Comparison of ENCODE assay signal across 25 cellular contexts in genomic region chr6:15714658-15715057, GRCh38. TPM values are rescaled to one million over a fixed set of nuclear protein-coding genes. Genes with fewer than 3 reads are reported as not detected.
DNase-seq lines count a peak whose midpoint lies in the region; ATAC-seq and TF ChIP-seq lines count a peak whose summit lies in the region.
"Had no signal": no experiment of that assay in that cellular context is flagged by ENCODE, and none has a peak within 500 bp of the region (broad histone marks: within the 10 kb centered on the region; RNA-seq: fewer than 3 reads in every experiment).

No MANE protein-coding gene starts in this region.

- peaks cover 6% of the 10 kb centered on the region for H3K9me3 Mint-ChIP-seq in activated CD4-positive, alpha-beta T cell treated with anti-CD3 and anti-CD28 coated beads, Interleukin-2, amount 10 ng/mL, durations not matched to agents 24 days and 14 days
- H3K9me3 Mint-ChIP-seq in activated naive CD4-positive, alpha-beta T cell treated with anti-CD3 and anti-CD28 coated beads, Interleukin-2, amount 50 U/mL, for 24 hours = peaks cover 4% of the 10 kb centered on the region
- peaks cover 4% of the 10 kb centered on the region for H3K9me3 Mint-ChIP-seq in activated naive CD4-positive, alpha-beta T cell treated with anti-CD3 and anti-CD28 coated beads, Interleukin-2, amount 10 ng/mL, durations not matched to agents 7 days and 5 days
- H3K9me3 Mint-ChIP-seq in activated naive CD8-positive, alpha-beta T cell treated with anti-CD3 and anti-CD28 coated beads for 36 hours = peaks cover 11% of the 10 kb centered on the region
- peaks cover 17% of the 10 kb centered on the region for H3K9me3 Mint-ChIP-seq in GM23338

- H3K27ac Mint-ChIP-seq in activated CD4-positive, alpha-beta T cell treated with anti-CD3 and anti-CD28 coated beads, Interleukin-2, amount 10 ng/mL, durations not matched to agents 24 days and 14 days = peak overlapping the region; percentile 75
- H3K27ac Mint-ChIP-seq in activated naive CD4-positive, alpha-beta T cell treated with anti-CD3 and anti-CD28 coated beads, Interleukin-2, amount 50 U/mL, for 24 hours = peak overlapping the region; percentile 20
- H3K27ac Mint-ChIP-seq in activated naive CD4-positive, alpha-beta T cell treated with anti-CD3 and anti-CD28 coated beads, Interleukin-2, amount 10 ng/mL, durations not matched to agents 7 days and 5 days = no peak overlapping the region
- H3K27ac Mint-ChIP-seq in activated naive CD8-positive, alpha-beta T cell treated with anti-CD3 and anti-CD28 coated beads for 36 hours = peak overlapping the region; percentile 75
- no peak overlapping the region for H3K27ac Mint-ChIP-seq in GM23338
- H3K27ac Mint-ChIP-seq: CD4-positive, alpha-beta memory T cell had no signal

- H3K4me1 Mint-ChIP-seq in activated CD4-positive, alpha-beta T cell treated with anti-CD3 and anti-CD28 coated beads, Interleukin-2, amount 10 ng/mL, durations not matched to agents 24 days and 14 days = peaks cover 9% of the 10 kb centered on the region
- H3K4me1 Mint-ChIP-seq in activated naive CD4-positive, alpha-beta T cell treated with anti-CD3 and anti-CD28 coated beads, Interleukin-2, amount 50 U/mL, for 24 hours = peaks cover 12% of the 10 kb centered on the region
- H3K4me1 Mint-ChIP-seq in activated naive CD4-positive, alpha-beta T cell treated with anti-CD3 and anti-CD28 coated beads, Interleukin-2, amount 10 ng/mL, durations not matched to agents 7 days and 5 days = no peaks in the 10 kb centered on the region
- H3K4me1 Mint-ChIP-seq in activated naive CD8-positive, alpha-beta T cell treated with anti-CD3 and anti-CD28 coated beads for 36 hours = peaks cover 12% of the 10 kb centered on the region
- H3K4me1 Mint-ChIP-seq in GM23338 = 0 out of 3 replicates have a peak, but pooled peaks cover 2% of the 10 kb centered on the region
- H3K4me1 Mint-ChIP-seq: CD4-positive, alpha-beta memory T cell had no signal

- no peaks in the 10 kb centered on the region for H3K4me1 ChIP-seq in smooth muscle cell (ENCODE audit: low read depth)
- no peaks in the 10 kb centered on the region for H3K4me1 ChIP-seq in GM23338 (ENCODE audit: insufficient read depth)
- H3K4me1 ChIP-seq: Caco-2 had no signal

- H3K9me3 ChIP-seq in smooth muscle cell (replicated peaks; ENCODE audit: low read depth) = no peaks in the 10 kb centered on the region
- H3K9me3 ChIP-seq: Caco-2, HAP-1 had no signal

- no peak overlapping the region for H3K9ac ChIP-seq in smooth muscle cell (ENCODE audit: low read depth)
- H3K9ac ChIP-seq: BLaER1 treated with 17β-estradiol and CSF1 and Interleukin-3, amounts not matched to agents 10 nM and 100 nM; GM23248 had no signal

- H3K9me2 ChIP-seq in GM23338 (ENCODE audit: insufficient read depth) = peaks cover 15% of the 10 kb centered on the region; the same call in 1 of the 2 replicates

- WGBS in smooth muscle cell (ENCODE audit: low lambda C conversion rate) = 90% methylated on average over 2 of the region's 2 CpGs

- H3K27me3 ChIP-seq in smooth muscle cell (ENCODE audit: low read depth) = no peaks in the 10 kb centered on the region
- no peaks in the 10 kb centered on the region for H3K27me3 ChIP-seq in GM23338 (ENCODE audit: insufficient read depth)
- H3K27me3 ChIP-seq: BLaER1 treated with 17β-estradiol and CSF1 and Interleukin-3, amounts not matched to agents 10 nM and 100 nM had no signal

- ATAC-seq in GM23338 = no peak
- ATAC-seq: Panc1 had no signal

- H3K79me2 ChIP-seq in smooth muscle cell (ENCODE audit: low read depth) (no peaks in the 10 kb centered on the region), GM23338 (replicated peaks; ENCODE audit: insufficient read depth) (no peaks in the 10 kb centered on the region)

- TF ChIP-seq CTCF in smooth muscle cell (IDR thresholded peaks at IDR 0.05; ENCODE audit: borderline replicate concordance, insufficient read depth, poor library complexity, severe bottlenecking) (no peak), GM23338 (conservative IDR thresholded peaks at IDR 0.05; ENCODE audit: low read depth in 2 of 2) (no peak)

- H3K4me2 ChIP-seq in smooth muscle cell (no peak overlapping the region), GM23338 (no peak overlapping the region)
- H3K4me2 ChIP-seq: BLaER1 treated with 17β-estradiol and CSF1 and Interleukin-3, amounts not matched to agents 10 nM and 100 nM had no signal

- H3K36me3 Mint-ChIP-seq in activated CD4-positive, alpha-beta T cell treated with anti-CD3 and anti-CD28 coated beads, Interleukin-2, amount 10 ng/mL, durations not matched to agents 24 days and 14 days (ENCODE audit: low read depth) = no peaks in the 10 kb centered on the region
- H3K36me3 Mint-ChIP-seq in activated naive CD4-positive, alpha-beta T cell treated with anti-CD3 and anti-CD28 coated beads, Interleukin-2, amount 50 U/mL, for 24 hours = peaks cover 4% of the 10 kb centered on the region
- no peaks in the 10 kb centered on the region for H3K36me3 Mint-ChIP-seq in activated naive CD4-positive, alpha-beta T cell treated with anti-CD3 and anti-CD28 coated beads, Interleukin-2, amount 10 ng/mL, durations not matched to agents 7 days and 5 days
- peaks cover 4% of the 10 kb centered on the region for H3K36me3 Mint-ChIP-seq in activated naive CD8-positive, alpha-beta T cell treated with anti-CD3 and anti-CD28 coated beads for 36 hours
- no peaks in the 10 kb centered on the region for H3K36me3 Mint-ChIP-seq in GM23338 (ENCODE audit: low read depth)
- H3K36me3 Mint-ChIP-seq: CD4-positive, alpha-beta memory T cell had no signal

- H3K4me3 ChIP-seq in smooth muscle cell (no peak overlapping the region), GM23338 (no peak overlapping the region)
- H3K4me3 ChIP-seq: BLaER1 treated with 17β-estradiol and CSF1 and Interleukin-3, amounts not matched to agents 10 nM and 100 nM; GM23248; HAP-1 had no signal

- CTCF ChIA-PET in activated naive CD4-positive, alpha-beta T cell treated with anti-CD3 and anti-CD28 coated beads, Interleukin-2, amount 10 ng/mL, durations not matched to agents 7 days and 5 days (lab: Charles Lee) = no interaction called here

- DNase-seq in activated CD4-positive, alpha-beta T cell treated with anti-CD3 and anti-CD28 coated beads, Interleukin-2, amount 10 ng/mL, durations not matched to agents 24 days and 14 days = no peak
- DNase-seq in activated CD4-positive, alpha-beta T cell treated with anti-CD3 and anti-CD28 coated beads for 4 hours = no peak
- DNase-seq in activated naive CD4-positive, alpha-beta T cell treated with anti-CD3 and anti-CD28 coated beads, Interleukin-2, amount 10 ng/mL, durations not matched to agents 7 days and 5 days = no peak
- DNase-seq in activated naive CD8-positive, alpha-beta T cell treated with anti-CD3 and anti-CD28 coated beads for 36 hours = no peak
- DNase-seq in smooth muscle cell (lab: John Stamatoyannopoulos, UW; ENCODE audit: unreplicated experiment) (no peak), GM23338 (ENCODE audit: low spot score) (no peak), NCI-H446 treated with DMSO at 0.1 percent for 48 hours (lab: John Stamatoyannopoulos, UW) (no peak)
- DNase-seq: 8988T; Caco-2; CD4-positive, alpha-beta memory T cell; DMS 273 treated with DMSO at 0.1 percent for 48 hours; DMS79 treated with DMSO at 0.1 percent for 48 hours; KBM-7; NCI-H1092; NCI-H1436 treated with DMSO at 0.1 percent for 48 hours; NCI-H2029; NCI-H2227 treated with DMSO at 0.1 percent for 48 hours; NCI-H510A treated with DMSO at 0.1 percent for 48 hours; NCI-H748 treated with DMSO at 0.1 percent for 48 hours; NK-92 treated with Interleukin-12 subunit alpha and Interleukin-12 subunit beta, amount 100 ng/mL, for 24 hours had no signal

- no peaks in the 10 kb centered on the region for H3F3A ChIP-seq in smooth muscle cell (ENCODE audit: low read depth)
- no peaks in the 10 kb centered on the region for H3F3A ChIP-seq in GM23338 (replicated peaks; ENCODE audit: low read depth)

- H3K27me3 Mint-ChIP-seq in activated CD4-positive, alpha-beta T cell treated with anti-CD3 and anti-CD28 coated beads, Interleukin-2, amount 10 ng/mL, durations not matched to agents 24 days and 14 days = no peaks in the 10 kb centered on the region
- H3K27me3 Mint-ChIP-seq in activated naive CD4-positive, alpha-beta T cell treated with anti-CD3 and anti-CD28 coated beads, Interleukin-2, amount 50 U/mL, for 24 hours = peaks cover 4% of the 10 kb centered on the region
- H3K27me3 Mint-ChIP-seq in activated naive CD4-positive, alpha-beta T cell treated with anti-CD3 and anti-CD28 coated beads, Interleukin-2, amount 10 ng/mL, durations not matched to agents 7 days and 5 days = no peaks in the 10 kb centered on the region
- H3K27me3 Mint-ChIP-seq in activated naive CD8-positive, alpha-beta T cell treated with anti-CD3 and anti-CD28 coated beads for 36 hours = peaks cover 11% of the 10 kb centered on the region
- peaks cover 6% of the 10 kb centered on the region for H3K27me3 Mint-ChIP-seq in GM23338 (ENCODE audit: insufficient read depth, low read depth, poor library complexity)

- intact Hi-C loops in activated CD4-positive, alpha-beta T cell treated with anti-CD3 and anti-CD28 coated beads, Interleukin-2, amount 10 ng/mL, durations not matched to agents 24 days and 14 days (cut with micrococcal nuclease) = loop anchor here (1.0 to 2.0 kb wide), 2 partner anchors 18 to 62 kb away; no protein-coding TSS in a partner anchor

- H2AFZ ChIP-seq in smooth muscle cell (ENCODE audit: low read depth) (no peak overlapping the region), GM23338 (no peak overlapping the region)
- H2AFZ ChIP-seq: GM23248 had no signal

- H3K27ac ChIP-seq in smooth muscle cell (ENCODE audit: low read depth) (peak overlapping the region; percentile 4), GM23338 (ENCODE audit: low read depth) (no peak overlapping the region)
- H3K27ac ChIP-seq: BLaER1 treated with 17β-estradiol and CSF1 and Interleukin-3, amounts not matched to agents 10 nM and 100 nM; GM23248 had no signal

- H4K20me1 ChIP-seq in smooth muscle cell (ENCODE audit: low read depth) = no peaks in the 10 kb centered on the region
- no peaks in the 10 kb centered on the region for H4K20me1 ChIP-seq in GM23338 (replicated peaks; ENCODE audit: insufficient read depth)
- H4K20me1 ChIP-seq: BLaER1 treated with 17β-estradiol and CSF1 and Interleukin-3, amounts not matched to agents 10 nM and 100 nM had no signal

- H3K36me3 ChIP-seq in smooth muscle cell (ENCODE audit: low read depth) = no peaks in the 10 kb centered on the region
- no peaks in the 10 kb centered on the region for H3K36me3 ChIP-seq in GM23338 (ENCODE audit: insufficient read depth)
- H3K36me3 ChIP-seq: BLaER1 treated with 17β-estradiol and CSF1 and Interleukin-3, amounts not matched to agents 10 nM and 100 nM; HAP-1 had no signal

- H3K4me3 Mint-ChIP-seq in activated CD4-positive, alpha-beta T cell treated with anti-CD3 and anti-CD28 coated beads, Interleukin-2, amount 10 ng/mL, durations not matched to agents 24 days and 14 days = no peak overlapping the region
- no peak overlapping the region for H3K4me3 Mint-ChIP-seq in activated naive CD4-positive, alpha-beta T cell treated with anti-CD3 and anti-CD28 coated beads, Interleukin-2, amount 50 U/mL, for 24 hours
- H3K4me3 Mint-ChIP-seq in activated naive CD4-positive, alpha-beta T cell treated with anti-CD3 and anti-CD28 coated beads, Interleukin-2, amount 10 ng/mL, durations not matched to agents 7 days and 5 days = no peak overlapping the region
- H3K4me3 Mint-ChIP-seq in activated naive CD8-positive, alpha-beta T cell treated with anti-CD3 and anti-CD28 coated beads for 36 hours = no peak overlapping the region
- H3K4me3 Mint-ChIP-seq in GM23338 = no peak overlapping the region
- H3K4me3 Mint-ChIP-seq: CD4-positive, alpha-beta memory T cell had no signal

RNA-seq across cellular contexts. Expression of gene DTNBP1, which starts 51.8 kb away (rescaled TPM):
- 15.1 and 17.3 TPM in 2 replicates for total RNA-seq in activated CD4-positive, alpha-beta T cell treated with anti-CD3 and anti-CD28 coated beads, Interleukin-2, amount 10 ng/mL, durations not matched to agents 24 days and 14 days
- 10 to 100 TPM; 19.0 to 19.1 TPM for total RNA-seq in activated naive CD8-positive, alpha-beta T cell treated with anti-CD3 and anti-CD28 coated beads for 36 hours
- 13.9 and 24.2 TPM in 2 replicates for total RNA-seq in smooth muscle cell
- polyA plus RNA-seq in smooth muscle cell (11.9 and 14.6 TPM in 2 replicates), GM23338 (2016; fragmentation: Nextera tagmentation; extraction: Ambion mirVana) (18.7 and 20.1 TPM in 2 replicates)
- total RNA-seq in GM23338 (2014; rRNA removed; shearing (Covaris generic)) = 12.1 and 13.6 TPM in 2 replicates

Comparison
In these comparisons a context has a peak if more than half of its experiments do, and no peak if none do; other contexts are left out.
1. H3K27ac Mint-ChIP-seq: peak in activated CD4-positive, alpha-beta T cell treated with anti-CD3 and anti-CD28 coated beads, Interleukin-2, amount 10 ng/mL, durations not matched to agents 24 days and 14 days (single experiment), activated naive CD4-positive, alpha-beta T cell treated with anti-CD3 and anti-CD28 coated beads, Interleukin-2, amount 50 U/mL, for 24 hours (single experiment) and activated naive CD8-positive, alpha-beta T cell treated with anti-CD3 and anti-CD28 coated beads for 36 hours (single experiment); none in activated naive CD4-positive, alpha-beta T cell treated with anti-CD3 and anti-CD28 coated beads, Interleukin-2, amount 10 ng/mL, durations not matched to agents 7 days and 5 days (single experiment) and GM23338 (single experiment).